ENCODE assay signal across 20 cellular contexts in genomic region chr2:122843503-122843902, GRCh38.
DNase-seq lines count a peak whose midpoint lies in the region; ATAC-seq and TF ChIP-seq lines count a peak whose summit lies in the region.
"Had no signal": no experiment of that assay in that cellular context is flagged by ENCODE, and none has a peak within 500 bp of the region (broad histone marks: within the 10 kb centered on the region; RNA-seq: fewer than 3 reads in every experiment).

No MANE protein-coding gene starts in this region.

- H3K4me1 ChIP-seq in hepatocyte (ENCODE audit: insufficient read depth) (peaks cover 18% of the 10 kb centered on the region), ovary (ENCODE audit: insufficient read depth) (no peaks in the 10 kb centered on the region)
- H3K4me1 ChIP-seq: SJCRH30 had no signal

- H3K27me3 ChIP-seq in hepatocyte (no peaks in the 10 kb centered on the region), ovary (no peaks in the 10 kb centered on the region)
- H3K27me3 ChIP-seq: SJCRH30 had no signal

- no peak for TF ChIP-seq EP300 in ovary (IDR thresholded peaks at IDR 0.05)

- intact Hi-C loops in ovary (cut with DNase I): no loop called here

- DNase-seq in Daoy (ENCODE audit: low read depth): peak; percentile 21
- peak; percentile 38 for DNase-seq in hepatocyte (ENCODE audit: low spot score)
- DNase-seq in retinal pigment epithelial cell (ENCODE audit: low read depth): peak; percentile 5
- no peak for DNase-seq in cortex of kidney (lab: John Stamatoyannopoulos, UW)
- DNase-seq in dedifferentiated amniotic fluid mesenchymal stem cell (ENCODE audit: extremely low spot score): no peak
- no peak for DNase-seq in ovary
- DNase-seq: Calu3; CD8-positive, alpha-beta memory T cell; H7; MV-4-11; NCI-H1694; NCI-H2081; NCI-H2171 treated with DMSO at 0.1 percent for 48 hours; NCI-H446 treated with DMSO at 0.1 percent for 48 hours; NCI-H526 treated with DMSO at 0.1 percent for 48 hours; OCI-M1; SJCRH30 had no signal

- peak overlapping the region; percentile 26 for H2AFZ ChIP-seq in hepatocyte

- H4K20me1 ChIP-seq in hepatocyte (ENCODE audit: insufficient read depth, poor library complexity, severe bottlenecking): no peaks in the 10 kb centered on the region

- ATAC-seq in SK-N-SH treated with all-trans-retinoic acid at 6 μM for 48 hours: no peak
- ATAC-seq: GM12878 had no signal

- H3K4me2 ChIP-seq in hepatocyte: peak overlapping the region; percentile 38

- WGBS in hepatocyte (ENCODE audit: low lambda C conversion rate, missing lambda C conversion rate): 16% methylated on average over 3 of the region's 3 CpGs
- WGBS in ovary, 3 donors: 21 to 29% (median 22%) methylated on average over 3 of the region's 3 CpGs

- TF ChIP-seq CTCF in hepatocyte (IDR thresholded peaks at IDR 0.05; ENCODE audit: poor library complexity) (no peak), retinal pigment epithelial cell (conservative IDR thresholded peaks at IDR 0.05; ENCODE audit: low read depth, low read length) (no peak), ovary (IDR thresholded peaks at IDR 0.05) (no peak)

- no peaks in the 10 kb centered on the region for H3K9me2 ChIP-seq in hepatocyte (replicated peaks; ENCODE audit: insufficient read depth)

- no peaks in the 10 kb centered on the region for H3K36me3 ChIP-seq in hepatocyte (replicated peaks; ENCODE audit: insufficient read depth, low read depth)
- no peaks in the 10 kb centered on the region for H3K36me3 ChIP-seq in ovary
- H3K36me3 ChIP-seq: SJCRH30 had no signal

- H3K27ac ChIP-seq in hepatocyte (peak overlapping the region; percentile 65), ovary (no peak overlapping the region)
- H3K27ac ChIP-seq: C4-2B, SJCRH30 had no signal

- H3K9me3 ChIP-seq in hepatocyte (ENCODE audit: low read depth) (no peaks in the 10 kb centered on the region), ovary (no peaks in the 10 kb centered on the region)
- H3K9me3 ChIP-seq: SJCRH30 had no signal

- H3K79me2 ChIP-seq in hepatocyte: no peaks in the 10 kb centered on the region

- H3K4me3 ChIP-seq in hepatocyte: no peak overlapping the region
- H3K4me3 ChIP-seq in retinal pigment epithelial cell (ENCODE audit: low read length): no peak overlapping the region
- no peak overlapping the region for H3K4me3 ChIP-seq in ovary
- H3K4me3 ChIP-seq: GM12878, SJCRH30 had no signal

- TF ChIP-seq POLR2A in ovary (IDR thresholded peaks at IDR 0.05): no peak

TF ChIP-seq in SK-N-SH treated with all-trans-retinoic acid at 6 μM for 48 hours, 23 proteins besides CTCF, POLR2A, EP300 and RAD21:
- TF ChIP-seq GLIS3 (CRISPR knock-in tag; IDR thresholded peaks at IDR 0.05) (no peak), OSR1 (CRISPR knock-in tag; IDR thresholded peaks at IDR 0.05) (no peak), TSHZ2 (CRISPR knock-in tag; IDR thresholded peaks at IDR 0.05) (peak; percentile 37; the same call in 1 of the 2 replicates), SNAI2 (CRISPR knock-in tag; IDR thresholded peaks at IDR 0.05) (0 out of 2 replicates have a peak, but pooled peaks have one; percentile 45), ISL1 (CRISPR knock-in tag; IDR thresholded peaks at IDR 0.05) (peak; percentile 53), TCF4 (CRISPR knock-in tag; IDR thresholded peaks at IDR 0.05; ENCODE audit: borderline replicate concordance) (peak; percentile 46; the same call in 1 of the 2 replicates)

Comparison
In these comparisons a context has a peak if more than half of its experiments do, and no peak if none do; other contexts are left out.
1. DNase-seq: peak in Daoy (single experiment), hepatocyte (single experiment) and retinal pigment epithelial cell (single experiment); none in cortex of kidney (single experiment), dedifferentiated amniotic fluid mesenchymal stem cell (single experiment) and ovary (0 of 5).